ENCODE assay signal across 10 cellular contexts in genomic region chr7:130243486-130243885, GRCh38. TPM values are rescaled to one million over a fixed set of nuclear protein-coding genes. Genes with fewer than 3 reads are reported as not detected.
DNase-seq lines count a peak whose midpoint lies in the region; ATAC-seq, FAIRE-seq and TF ChIP-seq lines count a peak whose summit lies in the region.
"Not testable (repeated sequence)": the region's sequence is repeated elsewhere in the genome, so short reads cannot be mapped to it uniquely, and the experiment has no call there.
"Had no signal": no experiment of that assay in that cellular context is flagged by ENCODE, and none has a peak within 500 bp of the region (broad histone marks: within the 10 kb centered on the region; RNA-seq: fewer than 3 reads in every experiment).

No MANE protein-coding gene starts in this region.

- not testable (repeated sequence) for H3K27me3 ChIP-seq in OCI-LY3 (ENCODE audit: low read depth, low read length); mammary epithelial cell (ENCODE audit: insufficient read depth, low read length)

- ATAC-seq in activated T-helper 17 cell treated with anti-CD3 and anti-CD28 coated beads, Interleukin-2, amount 50 U/mL, for 72 hours (replicated peaks) = not testable (repeated sequence)

- H3K27ac ChIP-seq in OCI-LY3 (ENCODE audit: low read length) (peak overlapping the region; percentile 14; the same call in 1 of the 2 replicates), mammary epithelial cell (ENCODE audit: insufficient read depth, low read depth, low read length) (peak overlapping the region; percentile 76)

- WGBS in mammary epithelial cell (ENCODE audit: low coverage, missing lambda C conversion rate) = 30% methylated on average over 1 of the region's 1 CpG

- peak; percentile 70 for FAIRE-seq in GM18507 (lab: Jason Lieb, UNC)

- H3K9me3 Mint-ChIP-seq in activated T-helper 17 cell treated with anti-CD3 and anti-CD28 coated beads, Interleukin-2, amount 50 U/mL, for 72 hours = not testable (repeated sequence)
- H3K9me3 Mint-ChIP-seq in nephron = peaks cover 36% of the 10 kb centered on the region

- dilution Hi-C loops in mammary epithelial cell (cut with HindIII; ENCODE audit: low sequenced_read_pairs) = not testable (repeated sequence)

- DNase-seq in GM18507 (ENCODE audit: extremely low spot score, insufficient read length, low read depth) = not testable (repeated sequence)
- DNase-seq in NAMALWA (ENCODE audit: low spot score) = peak; percentile 19
- peak; percentile 55 for DNase-seq in mammary epithelial cell
- DNase-seq in fibroblast of the aortic adventitia (ENCODE audit: low read depth) = peak; percentile 66

- H3K9me3 ChIP-seq in OCI-LY3 (ENCODE audit: insufficient read depth, low read length); mammary epithelial cell (replicated peaks; ENCODE audit: insufficient read depth, low read length): not testable (repeated sequence)

- H3K4me1 ChIP-seq in OCI-LY3 (ENCODE audit: low read length) = peaks cover 24% of the 10 kb centered on the region
- peaks cover 13% of the 10 kb centered on the region for H3K4me1 ChIP-seq in mammary epithelial cell (ENCODE audit: insufficient read depth, low read length)

- peak overlapping the region; percentile 26; the same call in 1 of the 2 replicates for H3K4me3 ChIP-seq in OCI-LY3 (ENCODE audit: low read length)
- H3K4me3 ChIP-seq in mammary epithelial cell (replicated peaks in 1 of 3; ENCODE audit: insufficient read depth in 1 of 3, low read depth in 2 of 3, low read length in 3 of 3); fibroblast of the aortic adventitia (ENCODE audit: low read depth, low read length): not testable (repeated sequence)

- H4K20me1 ChIP-seq in OCI-LY3 (ENCODE audit: insufficient read depth, low read length); mammary epithelial cell (ENCODE audit: insufficient read depth, low read length): not testable (repeated sequence)

- H3K9ac ChIP-seq in OCI-LY3 (ENCODE audit: low read length) = peak overlapping the region; percentile 8; the same call in 1 of the 2 replicates
- H3K9ac ChIP-seq in mammary epithelial cell (ENCODE audit: insufficient read depth, low read length) = not testable (repeated sequence)

- not testable (repeated sequence) for H2AFZ ChIP-seq in OCI-LY3 (ENCODE audit: low read depth, low read length)
- H2AFZ ChIP-seq in mammary epithelial cell (ENCODE audit: low read depth, low read length) = peak overlapping the region; percentile 13

- in situ Hi-C loops in mammary epithelial cell (cut with MboI; ENCODE audit: low sequenced_read_pairs in 2 of 2) = not testable (repeated sequence)

- not testable (repeated sequence) for TF ChIP-seq CTCF in OCI-LY3 (IDR thresholded peaks at IDR 0.05; ENCODE audit: low read depth, low read length); mammary epithelial cell (conservative IDR thresholded peaks at IDR 0.05 in 1 of 2, IDR thresholded peaks at IDR 0.05 in 1 of 2; ENCODE audit: extremely low read depth in 1 of 2, insufficient read depth in 1 of 2, low read depth in 1 of 2, low read length in 2 of 2); fibroblast of the aortic adventitia (IDR thresholded peaks at IDR 0.05; ENCODE audit: insufficient read depth, low read length); nephron (IDR thresholded peaks at IDR 0.05; ENCODE audit: unreplicated experiment in 3 of 3)

- H3K36me3 Mint-ChIP-seq in activated T-helper 17 cell treated with anti-CD3 and anti-CD28 coated beads, Interleukin-2, amount 50 U/mL, for 72 hours (ENCODE audit: low read depth); nephron (ENCODE audit: low read depth): not testable (repeated sequence)

- CTCF ChIA-PET in mammary epithelial cell (lab: Charles Lee; ENCODE audit: low non-redundant PET) = interaction anchor here (0.8 kb wide), 1 partner anchor 1152 kb away, joined by 3 read pairs; no protein-coding TSS in a partner anchor

- H3K27me3 Mint-ChIP-seq in activated T-helper 17 cell treated with anti-CD3 and anti-CD28 coated beads, Interleukin-2, amount 50 U/mL, for 72 hours; nephron (ENCODE audit: low read depth): not testable (repeated sequence)

- intact Hi-C loops in mammary epithelial cell (cut with micrococcal nuclease) = loop anchor here (2.0 kb wide), 3 partner anchors 29 to 249 kb away; partner anchors contain the start of gene MEST

- not testable (repeated sequence) for H3K79me2 ChIP-seq in OCI-LY3 (ENCODE audit: low read length); mammary epithelial cell (ENCODE audit: insufficient read depth, low read length)

- BruUV-seq in mammary epithelial cell (replicated peaks; lab: Mats Ljungman, UMichigan) = not testable (repeated sequence)

- H3K27ac Mint-ChIP-seq in activated T-helper 17 cell treated with anti-CD3 and anti-CD28 coated beads, Interleukin-2, amount 50 U/mL, for 72 hours = peak overlapping the region; percentile 13
- H3K27ac Mint-ChIP-seq in nephron = peak overlapping the region; percentile 26 to 78 (median 78)

- H3K4me3 Mint-ChIP-seq in activated T-helper 17 cell treated with anti-CD3 and anti-CD28 coated beads, Interleukin-2, amount 50 U/mL, for 72 hours; nephron: not testable (repeated sequence)

- not testable (repeated sequence) for H3K36me3 ChIP-seq in OCI-LY3 (replicated peaks; ENCODE audit: low read depth, low read length); mammary epithelial cell (ENCODE audit: insufficient read depth, low read length)

- H3K4me2 ChIP-seq in OCI-LY3 (ENCODE audit: low read length) = peak overlapping the region; percentile 55
- H3K4me2 ChIP-seq in mammary epithelial cell (ENCODE audit: insufficient read depth, low read depth, low read length) = not testable (repeated sequence)

- H3K4me1 Mint-ChIP-seq in activated T-helper 17 cell treated with anti-CD3 and anti-CD28 coated beads, Interleukin-2, amount 50 U/mL, for 72 hours = peaks cover 12% of the 10 kb centered on the region
- peaks cover 17% of the 10 kb centered on the region for H3K4me1 Mint-ChIP-seq in nephron

RNA-seq across cellular contexts. Expression of gene CPA2, which starts 23.2 kb away (rescaled TPM):
- total RNA-seq in activated T-helper 17 cell treated with anti-CD3 and anti-CD28 coated beads, Interleukin-2, amount 50 U/mL, for 72 hours = under 1 TPM in 1 of 2 donors, not detected in 1; 0.56 TPM
- total RNA-seq in mammary epithelial cell (under 1 TPM; 0.17 to 0.38 TPM), fibroblast of the aortic adventitia (ENCODE audit: low replicate concordance) (not detected in 2 replicates)
- polyA plus RNA-seq in mammary epithelial cell = 0.33 TPM
- not detected for polyA minus RNA-seq in mammary epithelial cell
- total RNA-seq: CD8-positive, alpha-beta T cell had no signal
- polyA plus RNA-seq: BJ had no signal

RNA-seq across cellular contexts. Expression of gene SSMEM1, which starts 35.8 kb away (rescaled TPM):
- not detected for total RNA-seq in activated T-helper 17 cell treated with anti-CD3 and anti-CD28 coated beads, Interleukin-2, amount 50 U/mL, for 72 hours
- total RNA-seq in mammary epithelial cell = not detected
- not detected for polyA plus RNA-seq in mammary epithelial cell
- polyA minus RNA-seq in mammary epithelial cell = not detected
- not detected in 2 replicates for total RNA-seq in fibroblast of the aortic adventitia (ENCODE audit: low replicate concordance)
- total RNA-seq: CD8-positive, alpha-beta T cell had no signal
- polyA plus RNA-seq: AG04450 had no signal

RNA-seq across cellular contexts. Expression of gene TMEM209, which starts 38.3 kb away (rescaled TPM):
- 10 to 100 TPM; 39.9 to 47.0 TPM for total RNA-seq in activated T-helper 17 cell treated with anti-CD3 and anti-CD28 coated beads, Interleukin-2, amount 50 U/mL, for 72 hours
- total RNA-seq in mammary epithelial cell = 10 to 100 TPM; 23.6 to 24.3 TPM
- polyA plus RNA-seq in mammary epithelial cell = 24.3 TPM
- 28.3 TPM for polyA minus RNA-seq in mammary epithelial cell
- total RNA-seq in fibroblast of the aortic adventitia (ENCODE audit: low replicate concordance) = 5.2 and 33.4 TPM in 2 replicates

RNA-seq across cellular contexts. Expression of gene CPA4, which starts 49.5 kb away (rescaled TPM):
- total RNA-seq in activated T-helper 17 cell treated with anti-CD3 and anti-CD28 coated beads, Interleukin-2, amount 50 U/mL, for 72 hours = 1 to 10 TPM in 1 of 2 donors, under 1 TPM in 1; 0.22 to 4.1 TPM
- total RNA-seq in mammary epithelial cell = 100 to 1,000 TPM; 168 to 495 TPM
- 90.0 TPM for polyA plus RNA-seq in mammary epithelial cell
- polyA minus RNA-seq in mammary epithelial cell = 92.4 TPM
- 7.7 and 29.6 TPM in 2 replicates for total RNA-seq in fibroblast of the aortic adventitia (ENCODE audit: low replicate concordance)
- total RNA-seq: CD8-positive, alpha-beta T cell had no signal
